In the genomic region with DNA sequence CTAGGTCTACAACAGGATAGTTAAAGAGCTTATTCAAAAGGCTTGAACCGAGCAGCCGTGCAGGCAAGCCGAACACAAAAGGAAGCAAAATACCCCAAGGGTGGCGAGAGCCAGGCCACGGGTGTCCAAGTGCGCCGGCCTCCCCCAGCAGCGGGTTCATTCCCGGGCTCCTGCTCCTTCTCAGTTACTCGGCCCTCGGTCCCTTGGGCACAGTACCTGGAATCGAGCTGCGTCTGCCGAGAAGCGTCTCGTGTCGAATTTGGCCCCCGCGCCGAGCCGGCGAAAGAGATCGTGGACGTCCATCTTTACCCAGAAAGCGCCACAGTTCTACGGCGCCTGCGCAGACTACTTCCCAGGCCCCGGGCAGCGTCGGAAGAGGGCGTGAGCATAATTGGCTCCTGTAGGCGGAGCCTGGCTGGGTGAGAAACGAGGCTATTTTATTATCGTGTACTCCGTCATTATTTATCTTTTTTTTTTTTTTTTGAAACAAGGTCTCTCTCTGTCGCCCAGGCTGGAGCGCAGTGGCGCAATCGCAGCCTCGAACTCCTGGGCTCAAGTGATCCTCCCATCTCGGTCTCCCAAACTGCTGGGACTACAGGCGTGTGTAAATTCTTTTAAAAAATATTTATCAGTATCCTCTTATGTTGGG, we compare ENCODE assay signal across 8 cellular contexts. TPM values are rescaled to one million over a fixed set of nuclear protein-coding genes. Genes with fewer than 3 reads are reported as not detected.
A peak's percentile ranks its signal among the peaks of the same experiment; 100 is the strongest.
DNase-seq lines count a peak whose midpoint lies in the region; ATAC-seq and TF ChIP-seq lines count a peak whose summit lies in the region.

A gene with protein sequence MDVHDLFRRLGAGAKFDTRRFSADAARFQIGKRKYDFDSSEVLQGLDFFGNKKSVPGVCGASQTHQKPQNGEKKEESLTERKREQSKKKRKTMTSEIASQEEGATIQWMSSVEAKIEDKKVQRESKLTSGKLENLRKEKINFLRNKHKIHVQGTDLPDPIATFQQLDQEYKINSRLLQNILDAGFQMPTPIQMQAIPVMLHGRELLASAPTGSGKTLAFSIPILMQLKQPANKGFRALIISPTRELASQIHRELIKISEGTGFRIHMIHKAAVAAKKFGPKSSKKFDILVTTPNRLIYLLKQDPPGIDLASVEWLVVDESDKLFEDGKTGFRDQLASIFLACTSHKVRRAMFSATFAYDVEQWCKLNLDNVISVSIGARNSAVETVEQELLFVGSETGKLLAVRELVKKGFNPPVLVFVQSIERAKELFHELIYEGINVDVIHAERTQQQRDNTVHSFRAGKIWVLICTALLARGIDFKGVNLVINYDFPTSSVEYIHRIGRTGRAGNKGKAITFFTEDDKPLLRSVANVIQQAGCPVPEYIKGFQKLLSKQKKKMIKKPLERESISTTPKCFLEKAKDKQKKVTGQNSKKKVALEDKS (minus strand): TSS at position 329 of the 649 bp plus-strand sequence. CDS start 26 bp downstream, at position 303.

- ATAC-seq in CD4-positive, CD25-positive, alpha-beta regulatory T cell (ENCODE audit: low read depth in 2 of 2) = peak; percentile 96 to 99
- peak; percentile 76 for ATAC-seq in GM19463 (IDR thresholded peaks at IDR 0.05; ENCODE audit: unreplicated experiment)

- no peaks in the 10 kb centered on the region for H4K20me1 ChIP-seq in OCI-LY1 (ENCODE audit: insufficient read depth, low read length)

- H3K36me3 ChIP-seq in CD4-positive, CD25-positive, alpha-beta regulatory T cell (ENCODE audit: control insufficient read depth, insufficient read depth, low read length) = peaks cover 11% of the 10 kb centered on the region
- peaks cover 29% of the 10 kb centered on the region for H3K36me3 ChIP-seq in OCI-LY1 (ENCODE audit: insufficient read depth, low read length)
- H3K36me3 ChIP-seq in mesodermal cell (ENCODE audit: control insufficient read depth, insufficient read depth, low read length) = peaks cover 31% of the 10 kb centered on the region

- peak within 1 kb of the TSS; percentile 71 for H3K27ac ChIP-seq in CD4-positive, CD25-positive, alpha-beta regulatory T cell (ENCODE audit: insufficient read depth, low read length, poor library complexity, severe bottlenecking)
- H3K27ac ChIP-seq in OCI-LY1 (ENCODE audit: low read depth, low read length, poor library complexity, severe bottlenecking) (peak within 1 kb of the TSS; percentile 4), mesodermal cell (ENCODE audit: low read depth, low read length, severe bottlenecking) (peak within 1 kb of the TSS; percentile 63)

- peak within 1 kb of the TSS; percentile 90 to 99 (median 96) for H3K4me3 Mint-ChIP-seq in CD4-positive, CD25-positive, alpha-beta regulatory T cell
- peak within 1 kb of the TSS; percentile 97 for H3K4me3 Mint-ChIP-seq in endothelial cell (ENCODE audit: unreplicated experiment)

- H3F3A ChIP-seq in OCI-LY1 (ENCODE audit: insufficient read depth, low read length) = no peaks in the 10 kb centered on the region

- H3K27me3 ChIP-seq in CD4-positive, CD25-positive, alpha-beta regulatory T cell (ENCODE audit: control insufficient read depth, insufficient read depth, low read length) = peaks cover 20% of the 10 kb centered on the region
- H3K27me3 ChIP-seq in OCI-LY1 (ENCODE audit: insufficient read depth, low read length) = no peaks in the 10 kb centered on the region

- peak within 1 kb of the TSS; percentile 96 for H2AFZ ChIP-seq in OCI-LY1 (ENCODE audit: low read length)

- H3K79me2 ChIP-seq in OCI-LY1 (ENCODE audit: insufficient read depth, low read length) = peaks cover 20% of the 10 kb centered on the region

- H3K4me2 ChIP-seq in OCI-LY1 (ENCODE audit: low read length) = peak within 1 kb of the TSS; percentile 85

- peak within 1 kb of the TSS; percentile 79 to 96 (median 93) for H3K27ac Mint-ChIP-seq in CD4-positive, CD25-positive, alpha-beta regulatory T cell
- H3K27ac Mint-ChIP-seq in endothelial cell (ENCODE audit: unreplicated experiment) = peak within 1 kb of the TSS; percentile 93

- TF ChIP-seq CTCF in OCI-LY1 (IDR thresholded peaks at IDR 0.05; ENCODE audit: low read length) (no peak), endothelial cell (IDR thresholded peaks at IDR 0.05; ENCODE audit: unreplicated experiment) (no peak)

- DNase-seq in CD4-positive, CD25-positive, alpha-beta regulatory T cell = peak; percentile 85 to 93 (median 88)
- peak; percentile 76 for DNase-seq in HuH-7.5 (ENCODE audit: low spot score)
- peak; percentile 76 for DNase-seq in activated CD8-positive, alpha-beta memory T cell treated with anti-CD3 and anti-CD28 coated beads, Interleukin-2, amount 50 U/mL, for 24 hours (ENCODE audit: extremely low read depth)
- peak; percentile 82 for DNase-seq in endothelial cell (ENCODE audit: low spot score)
- peak; percentile 77 for DNase-seq in stimulated activated CD8-positive, alpha-beta memory T cell treated with anti-CD3 and anti-CD28 coated beads, Interleukin-15, amount 100 ng/mL, for 1 hour (ENCODE audit: low read depth)

- peaks cover 26 to 51% (median 33%) of the 10 kb centered on the region in 4 donors for H3K4me1 Mint-ChIP-seq in CD4-positive, CD25-positive, alpha-beta regulatory T cell
- H3K4me1 Mint-ChIP-seq in endothelial cell (ENCODE audit: unreplicated experiment) = peaks cover 22% of the 10 kb centered on the region

- H3K9me3 ChIP-seq in CD4-positive, CD25-positive, alpha-beta regulatory T cell (ENCODE audit: control insufficient read depth in 2 of 2, low read length in 2 of 2) = no peaks in the 10 kb centered on the region
- H3K9me3 ChIP-seq in OCI-LY1 (ENCODE audit: low read length) (no peaks in the 10 kb centered on the region), mesodermal cell (ENCODE audit: control insufficient read depth, low read length) (no peaks in the 10 kb centered on the region)

- H3K27me3 Mint-ChIP-seq in CD4-positive, CD25-positive, alpha-beta regulatory T cell = peaks cover 45% of the 10 kb centered on the region
- H3K27me3 Mint-ChIP-seq in endothelial cell (ENCODE audit: unreplicated experiment) = peaks cover 4% of the 10 kb centered on the region

- peaks cover 16% of the 10 kb centered on the region for H3K36me3 Mint-ChIP-seq in CD4-positive, CD25-positive, alpha-beta regulatory T cell
- peaks cover 6% of the 10 kb centered on the region for H3K36me3 Mint-ChIP-seq in endothelial cell (ENCODE audit: low read depth, unreplicated experiment)

- peaks cover 24% of the 10 kb centered on the region for H3K4me1 ChIP-seq in CD4-positive, CD25-positive, alpha-beta regulatory T cell (ENCODE audit: control insufficient read depth, insufficient read depth, low read length, poor library complexity, severe bottlenecking)
- peaks cover 17% of the 10 kb centered on the region for H3K4me1 ChIP-seq in OCI-LY1 (ENCODE audit: insufficient read depth, low read length, severe bottlenecking)
- H3K4me1 ChIP-seq in mesodermal cell (ENCODE audit: control insufficient read depth, insufficient read depth, low read length, poor library complexity, severe bottlenecking) = peaks cover 10% of the 10 kb centered on the region

- WGBS in mesodermal cell (ENCODE audit: insufficient coverage in 2 of 2), 2 experiments = 0 to 1% methylated on average over 27 to 32 of the region's 43 CpGs

- H3K9me3 Mint-ChIP-seq in CD4-positive, CD25-positive, alpha-beta regulatory T cell = peaks cover 0 to 1% (median 0%) of the 10 kb centered on the region in 7 donors
- H3K9me3 Mint-ChIP-seq in endothelial cell (ENCODE audit: unreplicated experiment) = no peaks in the 10 kb centered on the region

- H3K9me2 ChIP-seq in OCI-LY1 (ENCODE audit: low read depth, low read length) = no peaks in the 10 kb centered on the region

- peak within 1 kb of the TSS; percentile 99 for H3K4me3 ChIP-seq in CD4-positive, CD25-positive, alpha-beta regulatory T cell (ENCODE audit: low read depth, low read length)
- H3K4me3 ChIP-seq in OCI-LY1 (ENCODE audit: low read depth, low read length, poor library complexity, severe bottlenecking) (peak within 1 kb of the TSS; percentile 73), mesodermal cell (ENCODE audit: extremely low read depth, insufficient read depth, low read length, poor library complexity, severe bottlenecking) (peak within 1 kb of the TSS; percentile 90)

- H3K9ac ChIP-seq in OCI-LY1 (ENCODE audit: low read length) = peak within 1 kb of the TSS; percentile 77

RNA-seq across cellular contexts. Expression of the gene that starts here (rescaled TPM):
- total RNA-seq in CD4-positive, CD25-positive, alpha-beta regulatory T cell = 33.3 TPM
- 10 to 100 TPM; 13.8 to 16.5 (median 15.1) TPM for polyA plus RNA-seq in CD4-positive, CD25-positive, alpha-beta regulatory T cell
- 35.5 TPM for total RNA-seq in endothelial cell (ENCODE audit: unreplicated experiment)
- 27.0 TPM for polyA plus RNA-seq in mesodermal cell (2013, experiment 1 of 2)
- polyA plus RNA-seq in mesodermal cell (2013, experiment 2 of 2) = 33.7 TPM

Comparison
In these comparisons a context has a peak if more than half of its experiments do, and no peak if none do; other contexts are left out.
1. Peak in every context shown above with its lines: DNase-seq, ATAC-seq, H3K4me3 ChIP-seq and H3K27ac ChIP-seq.
2. H3K27ac ChIP-seq: peak in every context shown above with its lines; median percentile 71 in CD4-positive, CD25-positive, alpha-beta regulatory T cell; 63 in mesodermal cell; 4 in OCI-LY1.